9 cellular contexts compared by ENCODE assay signal in the genomic region with DNA sequence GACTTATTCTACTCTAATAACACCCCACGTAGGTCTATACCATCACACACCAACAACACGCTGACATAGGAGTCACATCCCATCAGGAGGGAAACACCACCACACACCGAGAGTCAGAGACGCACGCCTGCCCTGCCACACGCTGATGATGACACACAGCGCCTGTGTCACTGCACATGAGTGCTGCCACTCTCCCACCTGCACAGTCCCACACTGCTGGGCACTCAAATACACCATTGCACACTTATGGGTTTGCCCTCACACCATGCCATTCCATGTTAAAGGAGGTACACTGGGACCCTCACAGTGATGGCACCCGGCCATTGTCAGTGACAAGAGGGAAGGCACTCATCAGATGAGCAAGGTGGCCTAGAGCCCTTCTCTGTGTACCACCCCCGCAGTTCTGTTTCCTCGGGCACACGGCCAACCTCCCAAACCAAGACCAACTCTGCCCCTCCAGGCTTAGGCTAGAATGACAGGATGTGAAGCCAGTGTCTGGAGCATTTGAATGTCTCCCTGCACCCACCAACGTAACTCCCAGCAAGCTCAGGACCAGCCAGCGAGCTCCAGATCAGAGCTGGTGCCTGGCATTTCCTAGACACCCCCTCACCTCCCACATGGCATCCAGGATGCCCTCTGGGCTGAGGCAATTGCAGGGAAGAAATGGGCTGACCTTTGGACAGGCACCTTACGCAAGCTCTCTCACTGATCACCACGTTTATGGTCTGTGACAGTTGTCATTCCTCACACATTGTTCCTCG. TPM values are rescaled to one million over a fixed set of nuclear protein-coding genes. Genes with fewer than 3 reads are reported as not detected.
DNase-seq lines count a peak whose midpoint lies in the region; ATAC-seq and TF ChIP-seq lines count a peak whose summit lies in the region.
"Had no signal": no experiment of that assay in that cellular context is flagged by ENCODE, and none has a peak within 500 bp of the region (broad histone marks: within the 10 kb centered on the region; RNA-seq: fewer than 3 reads in every experiment).

No MANE protein-coding gene starts in this region.

- H3K4me3 Mint-ChIP-seq in GM23338 (no peak overlapping the region; the same call in 2 of the 3 replicates), nephron progenitor cell (no peak overlapping the region)

- DNase-seq in COLO829 (ENCODE audit: low spot score) (peak; percentile 6), GM23338 (ENCODE audit: low spot score) (peak; percentile 86), NCI-H69 (lab: John Stamatoyannopoulos, UW) (peak; percentile 97), head of caudate nucleus (peak in 23 of 42 donors; percentile 18 to 70 (median 44)), nephron progenitor cell (no peak)
- DNase-seq: T-helper 2 cell had no signal

- H3F3A ChIP-seq in GM23338 (replicated peaks; ENCODE audit: low read depth) = no peaks in the 10 kb centered on the region

- no peak overlapping the region for H3K4me2 ChIP-seq in GM23338

- TF ChIP-seq CTCF in GM23338 (conservative IDR thresholded peaks at IDR 0.05; ENCODE audit: low read depth in 2 of 2) (peak; percentile 44 to 74), nephron progenitor cell (IDR thresholded peaks at IDR 0.05) (no peak)

- H3K9me2 ChIP-seq in GM23338 (ENCODE audit: insufficient read depth) = no peaks in the 10 kb centered on the region

- no peaks in the 10 kb centered on the region for H3K36me3 ChIP-seq in GM23338 (ENCODE audit: insufficient read depth)

- no peak overlapping the region for H3K4me3 ChIP-seq in GM23338

- peak; percentile 44 for ATAC-seq in GM23338
- no peak for ATAC-seq in HG02884 (IDR thresholded peaks at IDR 0.05; ENCODE audit: unreplicated experiment)
- no peak for ATAC-seq in GM21825 (IDR thresholded peaks at IDR 0.05; ENCODE audit: unreplicated experiment)
- no peak for ATAC-seq in HG03457 (IDR thresholded peaks at IDR 0.05; ENCODE audit: unreplicated experiment)

- H3K27me3 Mint-ChIP-seq in GM23338 (ENCODE audit: insufficient read depth, low read depth, poor library complexity) (peaks cover 4% of the 10 kb centered on the region), nephron progenitor cell (ENCODE audit: low read depth, poor library complexity) (peaks cover 46% of the 10 kb centered on the region)

- peaks cover 19% of the 10 kb centered on the region; the same call in 1 of the 2 replicates for H3K27me3 ChIP-seq in GM23338 (ENCODE audit: insufficient read depth)

- no peaks in the 10 kb centered on the region for H3K36me3 Mint-ChIP-seq in GM23338 (ENCODE audit: low read depth)
- H3K36me3 Mint-ChIP-seq in nephron progenitor cell (ENCODE audit: low read depth) = no peaks in the 10 kb centered on the region

- H3K27ac ChIP-seq in GM23338 (ENCODE audit: low read depth) = no peak overlapping the region

- H3K4me1 ChIP-seq in GM23338 (ENCODE audit: insufficient read depth) = peaks cover 17% of the 10 kb centered on the region; the same call in 1 of the 2 replicates

- H2AFZ ChIP-seq in GM23338 = no peak overlapping the region

- peaks cover 6% of the 10 kb centered on the region for H4K20me1 ChIP-seq in GM23338 (replicated peaks; ENCODE audit: insufficient read depth)

- H3K9me3 Mint-ChIP-seq in GM23338 = no peaks in the 10 kb centered on the region
- H3K9me3 Mint-ChIP-seq in nephron progenitor cell = no peaks in the 10 kb centered on the region

- intact Hi-C loops in head of caudate nucleus (cut with DNase I) = no loop called here

- no peaks in the 10 kb centered on the region for H3K79me2 ChIP-seq in GM23338 (replicated peaks; ENCODE audit: insufficient read depth)

- H3K4me1 Mint-ChIP-seq in GM23338 (peaks cover 23% of the 10 kb centered on the region), nephron progenitor cell (peaks cover 14% of the 10 kb centered on the region)

- no peak overlapping the region for H3K27ac Mint-ChIP-seq in GM23338
- H3K27ac Mint-ChIP-seq in nephron progenitor cell = no peak overlapping the region

TF ChIP-seq in GM23338, 12 proteins besides CTCF, POLR2A, EP300 and RAD21 (continues in another document):
- TF ChIP-seq, protein P1, sequence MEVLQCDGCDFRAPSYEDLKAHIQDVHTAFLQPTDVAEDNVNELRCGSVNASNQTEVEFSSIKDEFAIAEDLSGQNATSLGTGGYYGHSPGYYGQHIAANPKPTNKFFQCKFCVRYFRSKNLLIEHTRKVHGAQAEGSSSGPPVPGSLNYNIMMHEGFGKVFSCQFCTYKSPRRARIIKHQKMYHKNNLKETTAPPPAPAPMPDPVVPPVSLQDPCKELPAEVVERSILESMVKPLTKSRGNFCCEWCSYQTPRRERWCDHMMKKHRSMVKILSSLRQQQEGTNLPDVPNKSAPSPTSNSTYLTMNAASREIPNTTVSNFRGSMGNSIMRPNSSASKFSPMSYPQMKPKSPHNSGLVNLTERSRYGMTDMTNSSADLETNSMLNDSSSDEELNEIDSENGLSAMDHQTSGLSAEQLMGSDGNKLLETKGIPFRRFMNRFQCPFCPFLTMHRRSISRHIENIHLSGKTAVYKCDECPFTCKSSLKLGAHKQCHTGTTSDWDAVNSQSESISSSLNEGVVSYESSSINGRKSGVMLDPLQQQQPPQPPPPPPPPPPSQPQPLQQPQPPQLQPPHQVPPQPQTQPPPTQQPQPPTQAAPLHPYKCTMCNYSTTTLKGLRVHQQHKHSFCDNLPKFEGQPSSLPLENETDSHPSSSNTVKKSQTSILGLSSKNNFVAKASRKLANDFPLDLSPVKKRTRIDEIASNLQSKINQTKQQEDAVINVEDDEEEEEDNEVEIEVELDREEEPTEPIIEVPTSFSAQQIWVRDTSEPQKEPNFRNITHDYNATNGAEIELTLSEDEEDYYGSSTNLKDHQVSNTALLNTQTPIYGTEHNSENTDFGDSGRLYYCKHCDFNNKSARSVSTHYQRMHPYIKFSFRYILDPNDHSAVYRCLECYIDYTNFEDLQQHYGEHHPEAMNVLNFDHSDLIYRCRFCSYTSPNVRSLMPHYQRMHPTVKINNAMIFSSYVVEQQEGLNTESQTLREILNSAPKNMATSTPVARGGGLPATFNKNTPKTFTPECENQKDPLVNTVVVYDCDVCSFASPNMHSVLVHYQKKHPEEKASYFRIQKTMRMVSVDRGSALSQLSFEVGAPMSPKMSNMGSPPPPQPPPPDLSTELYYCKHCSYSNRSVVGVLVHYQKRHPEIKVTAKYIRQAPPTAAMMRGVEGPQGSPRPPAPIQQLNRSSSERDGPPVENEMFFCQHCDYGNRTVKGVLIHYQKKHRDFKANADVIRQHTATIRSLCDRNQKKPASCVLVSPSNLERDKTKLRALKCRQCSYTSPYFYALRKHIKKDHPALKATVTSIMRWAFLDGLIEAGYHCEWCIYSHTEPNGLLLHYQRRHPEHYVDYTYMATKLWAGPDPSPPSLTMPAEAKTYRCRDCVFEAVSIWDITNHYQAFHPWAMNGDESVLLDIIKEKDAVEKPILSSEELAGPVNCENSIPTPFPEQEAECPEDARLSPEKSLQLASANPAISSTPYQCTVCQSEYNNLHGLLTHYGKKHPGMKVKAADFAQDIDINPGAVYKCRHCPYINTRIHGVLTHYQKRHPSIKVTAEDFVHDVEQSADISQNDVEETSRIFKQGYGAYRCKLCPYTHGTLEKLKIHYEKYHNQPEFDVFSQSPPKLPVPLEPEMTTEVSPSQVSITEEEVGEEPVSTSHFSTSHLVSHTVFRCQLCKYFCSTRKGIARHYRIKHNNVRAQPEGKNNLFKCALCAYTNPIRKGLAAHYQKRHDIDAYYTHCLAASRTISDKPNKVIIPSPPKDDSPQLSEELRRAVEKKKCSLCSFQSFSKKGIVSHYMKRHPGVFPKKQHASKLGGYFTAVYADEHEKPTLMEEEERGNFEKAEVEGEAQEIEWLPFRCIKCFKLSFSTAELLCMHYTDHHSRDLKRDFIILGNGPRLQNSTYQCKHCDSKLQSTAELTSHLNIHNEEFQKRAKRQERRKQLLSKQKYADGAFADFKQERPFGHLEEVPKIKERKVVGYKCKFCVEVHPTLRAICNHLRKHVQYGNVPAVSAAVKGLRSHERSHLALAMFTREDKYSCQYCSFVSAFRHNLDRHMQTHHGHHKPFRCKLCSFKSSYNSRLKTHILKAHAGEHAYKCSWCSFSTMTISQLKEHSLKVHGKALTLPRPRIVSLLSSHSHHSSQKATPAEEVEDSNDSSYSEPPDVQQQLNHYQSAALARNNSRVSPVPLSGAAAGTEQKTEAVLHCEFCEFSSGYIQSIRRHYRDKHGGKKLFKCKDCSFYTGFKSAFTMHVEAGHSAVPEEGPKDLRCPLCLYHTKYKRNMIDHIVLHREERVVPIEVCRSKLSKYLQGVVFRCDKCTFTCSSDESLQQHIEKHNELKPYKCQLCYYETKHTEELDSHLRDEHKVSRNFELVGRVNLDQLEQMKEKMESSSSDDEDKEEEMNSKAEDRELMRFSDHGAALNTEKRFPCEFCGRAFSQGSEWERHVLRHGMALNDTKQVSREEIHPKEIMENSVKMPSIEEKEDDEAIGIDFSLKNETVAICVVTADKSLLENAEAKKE (CRISPR knock-in tag; IDR thresholded peaks at IDR 0.05) = no peak
- TF ChIP-seq CREB1 (CRISPR knock-in tag; IDR thresholded peaks at IDR 0.05; ENCODE audit: low read depth) (no peak), EZH2 (IDR thresholded peaks at IDR 0.05; ENCODE audit: low read depth, unreplicated experiment) (no peak)
- TF ChIP-seq, protein P2, sequence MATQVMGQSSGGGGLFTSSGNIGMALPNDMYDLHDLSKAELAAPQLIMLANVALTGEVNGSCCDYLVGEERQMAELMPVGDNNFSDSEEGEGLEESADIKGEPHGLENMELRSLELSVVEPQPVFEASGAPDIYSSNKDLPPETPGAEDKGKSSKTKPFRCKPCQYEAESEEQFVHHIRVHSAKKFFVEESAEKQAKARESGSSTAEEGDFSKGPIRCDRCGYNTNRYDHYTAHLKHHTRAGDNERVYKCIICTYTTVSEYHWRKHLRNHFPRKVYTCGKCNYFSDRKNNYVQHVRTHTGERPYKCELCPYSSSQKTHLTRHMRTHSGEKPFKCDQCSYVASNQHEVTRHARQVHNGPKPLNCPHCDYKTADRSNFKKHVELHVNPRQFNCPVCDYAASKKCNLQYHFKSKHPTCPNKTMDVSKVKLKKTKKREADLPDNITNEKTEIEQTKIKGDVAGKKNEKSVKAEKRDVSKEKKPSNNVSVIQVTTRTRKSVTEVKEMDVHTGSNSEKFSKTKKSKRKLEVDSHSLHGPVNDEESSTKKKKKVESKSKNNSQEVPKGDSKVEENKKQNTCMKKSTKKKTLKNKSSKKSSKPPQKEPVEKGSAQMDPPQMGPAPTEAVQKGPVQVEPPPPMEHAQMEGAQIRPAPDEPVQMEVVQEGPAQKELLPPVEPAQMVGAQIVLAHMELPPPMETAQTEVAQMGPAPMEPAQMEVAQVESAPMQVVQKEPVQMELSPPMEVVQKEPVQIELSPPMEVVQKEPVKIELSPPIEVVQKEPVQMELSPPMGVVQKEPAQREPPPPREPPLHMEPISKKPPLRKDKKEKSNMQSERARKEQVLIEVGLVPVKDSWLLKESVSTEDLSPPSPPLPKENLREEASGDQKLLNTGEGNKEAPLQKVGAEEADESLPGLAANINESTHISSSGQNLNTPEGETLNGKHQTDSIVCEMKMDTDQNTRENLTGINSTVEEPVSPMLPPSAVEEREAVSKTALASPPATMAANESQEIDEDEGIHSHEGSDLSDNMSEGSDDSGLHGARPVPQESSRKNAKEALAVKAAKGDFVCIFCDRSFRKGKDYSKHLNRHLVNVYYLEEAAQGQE (IDR thresholded peaks at IDR 0.05; ENCODE audit: unreplicated experiment) = no peak

RNA-seq across cellular contexts. Expression of a gene that starts 3.6 kb away (rescaled TPM):
- 0.45 and 0.66 TPM in 2 replicates for total RNA-seq in GM23338 (2014; rRNA removed; shearing (Covaris generic))
- 2.1 and 2.3 TPM in 2 replicates for polyA plus RNA-seq in GM23338 (2016; fragmentation: Nextera tagmentation; extraction: Ambion mirVana)
